In genomic region chr16:56337858-56338325, GRCh38 we compare ENCODE assay signal across 33 cellular contexts.
"Had no signal": no experiment of that assay in that cellular context is flagged by ENCODE, and none has a peak within 500 bp of the region (broad histone marks: within the 10 kb centered on the region; RNA-seq: fewer than 3 reads in every experiment).

No MANE protein-coding gene starts in this region.

- H3K36me3 Mint-ChIP-seq: activated CD8-positive, alpha-beta memory T cell treated with anti-CD3 and anti-CD28 coated beads, Interleukin-2, amount 10 ng/mL, durations not matched to agents 7 days and 5 days; activated naive CD4-positive, alpha-beta T cell treated with anti-CD3 and anti-CD28 coated beads, Interleukin-2, amount 50 U/mL, for 24 hours; activated naive CD8-positive, alpha-beta T cell treated with anti-CD3 and anti-CD28 coated beads, Interleukin-2, amount 10 ng/mL, durations not matched to agents 7 days and 5 days had no signal

- H3K4me1 ChIP-seq: body of pancreas, breast epithelium, Peyer's patch had no signal

- H3K27ac Mint-ChIP-seq: activated CD4-positive, alpha-beta memory T cell treated with anti-CD3 and anti-CD28 coated beads, Interleukin-2, amount 10 ng/mL, durations not matched to agents 7 days and 5 days; activated CD8-positive, alpha-beta memory T cell treated with anti-CD3 and anti-CD28 coated beads, Interleukin-2, amount 10 ng/mL, durations not matched to agents 7 days and 5 days; activated naive CD4-positive, alpha-beta T cell treated with anti-CD3 and anti-CD28 coated beads, Interleukin-2, amount 50 U/mL, for 24 hours; activated naive CD8-positive, alpha-beta T cell treated with anti-CD3 and anti-CD28 coated beads, Interleukin-2, amount 10 ng/mL, durations not matched to agents 7 days and 5 days had no signal

- H3K27me3 ChIP-seq: body of pancreas, breast epithelium, MG63, Peyer's patch had no signal

- H3K9me3 Mint-ChIP-seq: activated CD4-positive, alpha-beta memory T cell treated with anti-CD3 and anti-CD28 coated beads, Interleukin-2, amount 10 ng/mL, durations not matched to agents 7 days and 5 days; activated naive CD4-positive, alpha-beta T cell treated with anti-CD3 and anti-CD28 coated beads, Interleukin-2, amount 50 U/mL, for 24 hours; activated naive CD8-positive, alpha-beta T cell treated with anti-CD3 and anti-CD28 coated beads, Interleukin-2, amount 10 ng/mL, durations not matched to agents 7 days and 5 days had no signal

- DNase-seq: activated CD4-positive, alpha-beta memory T cell treated with anti-CD3 and anti-CD28 coated beads, Interleukin-2, amount 10 ng/mL, durations not matched to agents 7 days and 5 days; activated CD4-positive, alpha-beta T cell treated with anti-CD3 and anti-CD28 coated beads for 1 hour; activated CD4-positive, alpha-beta T cell treated with anti-CD3 and anti-CD28 coated beads for 48 hours; activated CD4-positive, CD25-positive, alpha-beta regulatory T cell; activated CD8-positive, alpha-beta memory T cell treated with anti-CD3 and anti-CD28 coated beads for 24 hours; activated CD8-positive, alpha-beta memory T cell treated with anti-CD3 and anti-CD28 coated beads, Interleukin-2, amount 10 ng/mL, durations not matched to agents 7 days and 5 days; activated CD8-positive, alpha-beta memory T cell treated with anti-CD3 and anti-CD28 coated beads, Interleukin-2, amount 50 U/mL, for 48 hours; activated effector memory CD4-positive, alpha-beta T cell treated with anti-CD3 and anti-CD28 coated beads, Interleukin-2, amount 50 U/mL, for 16 hours; activated naive CD4-positive, alpha-beta T cell; activated naive CD8-positive, alpha-beta T cell treated with anti-CD3 and anti-CD28 coated beads, Interleukin-2, amount 10 ng/mL, durations not matched to agents 7 days and 5 days; activated T-cell treated with anti-CD3 and anti-CD28 coated beads, Interleukin-2, amount 50 U/mL, for 48 hours; amygdala; body of pancreas; Kasumi-1; KG1; MG63; NCI-H1048; NCI-H1105 treated with DMSO at 0.1 percent for 48 hours; NCI-H1436; NCI-H1694; NCI-H1930; NCI-H2081 treated with DMSO at 0.1 percent for 48 hours; NCI-H226; NCI-H524 treated with DMSO at 0.1 percent for 48 hours; NCI-H748 treated with DMSO at 0.1 percent for 48 hours; NK-92 treated with Interleukin-12 subunit alpha and Interleukin-12 subunit beta, amount 100 ng/mL, for 24 hours; PC-3; Peyer's patch; RPMI8226; T1000; WERI-Rb-1 had no signal

- H3K4me3 Mint-ChIP-seq: activated CD4-positive, alpha-beta memory T cell treated with anti-CD3 and anti-CD28 coated beads, Interleukin-2, amount 10 ng/mL, durations not matched to agents 7 days and 5 days; activated CD8-positive, alpha-beta memory T cell treated with anti-CD3 and anti-CD28 coated beads, Interleukin-2, amount 10 ng/mL, durations not matched to agents 7 days and 5 days; activated naive CD4-positive, alpha-beta T cell treated with anti-CD3 and anti-CD28 coated beads, Interleukin-2, amount 50 U/mL, for 24 hours; activated naive CD8-positive, alpha-beta T cell treated with anti-CD3 and anti-CD28 coated beads, Interleukin-2, amount 10 ng/mL, durations not matched to agents 7 days and 5 days had no signal

- H3K27me3 Mint-ChIP-seq: activated CD4-positive, alpha-beta memory T cell treated with anti-CD3 and anti-CD28 coated beads, Interleukin-2, amount 10 ng/mL, durations not matched to agents 7 days and 5 days; activated CD8-positive, alpha-beta memory T cell treated with anti-CD3 and anti-CD28 coated beads, Interleukin-2, amount 10 ng/mL, durations not matched to agents 7 days and 5 days; activated naive CD4-positive, alpha-beta T cell treated with anti-CD3 and anti-CD28 coated beads, Interleukin-2, amount 50 U/mL, for 24 hours; activated naive CD8-positive, alpha-beta T cell treated with anti-CD3 and anti-CD28 coated beads, Interleukin-2, amount 10 ng/mL, durations not matched to agents 7 days and 5 days had no signal

- H3K4me1 Mint-ChIP-seq: activated CD4-positive, alpha-beta memory T cell treated with anti-CD3 and anti-CD28 coated beads, Interleukin-2, amount 10 ng/mL, durations not matched to agents 7 days and 5 days; activated CD8-positive, alpha-beta memory T cell treated with anti-CD3 and anti-CD28 coated beads, Interleukin-2, amount 10 ng/mL, durations not matched to agents 7 days and 5 days; activated naive CD4-positive, alpha-beta T cell treated with anti-CD3 and anti-CD28 coated beads, Interleukin-2, amount 50 U/mL, for 24 hours; activated naive CD8-positive, alpha-beta T cell treated with anti-CD3 and anti-CD28 coated beads, Interleukin-2, amount 10 ng/mL, durations not matched to agents 7 days and 5 days had no signal

- H3K27ac ChIP-seq: body of pancreas, breast epithelium, Peyer's patch, WERI-Rb-1 had no signal

- ATAC-seq: activated CD8-positive, alpha-beta memory T cell treated with anti-CD3 and anti-CD28 coated beads, Interleukin-2, amount 10 ng/mL, durations not matched to agents 7 days and 5 days; body of pancreas; PC-3 had no signal

- H3K9me3 ChIP-seq: body of pancreas, breast epithelium, MG63, Peyer's patch had no signal

- H3K4me3 ChIP-seq: body of pancreas, breast epithelium, MG63, Peyer's patch had no signal

- H3K36me3 ChIP-seq: breast epithelium, MG63 had no signal
